13 cellular contexts compared by ENCODE assay signal in genomic region chr3:55524565-55525244, GRCh38. TPM values are rescaled to one million over a fixed set of nuclear protein-coding genes. Genes with fewer than 3 reads are reported as not detected.
DNase-seq lines count a peak whose midpoint lies in the region; ATAC-seq and TF ChIP-seq lines count a peak whose summit lies in the region.
"Had no signal": no experiment of that assay in that cellular context is flagged by ENCODE, and none has a peak within 500 bp of the region (broad histone marks: within the 10 kb centered on the region; RNA-seq: fewer than 3 reads in every experiment).

No MANE protein-coding gene starts in this region.

- H3K9me3 Mint-ChIP-seq in activated naive CD4-positive, alpha-beta T cell treated with anti-CD3 and anti-CD28 coated beads, Interleukin-2, amount 50 U/mL, for 72 hours: peaks cover 0 to 3% of the 10 kb centered on the region in 2 donors

- no peak overlapping the region for H3K4me3 ChIP-seq in choroid plexus epithelial cell (ENCODE audit: low read depth, low read length)
- H3K4me3 ChIP-seq: upper lobe of left lung had no signal

- no peak for ATAC-seq in activated naive CD4-positive, alpha-beta T cell treated with anti-CD3 and anti-CD28 coated beads, Interleukin-2, amount 50 U/mL, for 72 hours
- ATAC-seq: effector memory CD8-positive, alpha-beta T cell had no signal

- H3K36me3 Mint-ChIP-seq in activated naive CD4-positive, alpha-beta T cell treated with anti-CD3 and anti-CD28 coated beads, Interleukin-2, amount 50 U/mL, for 72 hours: no peaks in the 10 kb centered on the region

- no peak overlapping the region for H3K27ac Mint-ChIP-seq in activated naive CD4-positive, alpha-beta T cell treated with anti-CD3 and anti-CD28 coated beads, Interleukin-2, amount 50 U/mL, for 72 hours
- H3K27ac Mint-ChIP-seq: effector memory CD8-positive, alpha-beta T cell had no signal

- DNase-seq in Daoy (ENCODE audit: low read depth): peak; percentile 50
- peak; percentile 17 to 19 for DNase-seq in NCI-H446 (lab: John Stamatoyannopoulos, UW)
- DNase-seq in choroid plexus epithelial cell (ENCODE audit: low read depth): peak; percentile 74
- peak; percentile 23 for DNase-seq in middle frontal gyrus (ENCODE audit: extremely low spot score, low spot score)
- DNase-seq in NCI-H146 (lab: John Stamatoyannopoulos, UW): no peak
- no peak for DNase-seq in activated naive CD4-positive, alpha-beta T cell treated with anti-CD3 and anti-CD28 coated beads, Interleukin-2, amount 50 U/mL, for 72 hours (ENCODE audit: low spot score in 2 of 2)
- no peak for DNase-seq in NCI-H345 (lab: John Stamatoyannopoulos, UW)
- DNase-seq in amygdala (lab: John Stamatoyannopoulos, UW): no peak
- DNase-seq: activated CD8-positive, alpha-beta memory T cell treated with anti-CD3 and anti-CD28 coated beads for 24 hours; activated effector memory CD4-positive, alpha-beta T cell treated with anti-CD3 and anti-CD28 coated beads, Interleukin-2, amount 50 U/mL, for 16 hours; effector memory CD8-positive, alpha-beta T cell; stimulated activated CD4-positive, alpha-beta T cell treated with anti-CD3 and anti-CD28 coated beads, Interleukin-4, amount 100 ng/mL, for 4 hours; upper lobe of left lung had no signal

- no peak for TF ChIP-seq CTCF in choroid plexus epithelial cell (conservative IDR thresholded peaks at IDR 0.05; ENCODE audit: low read depth, low read length)

RNA-seq across cellular contexts. Expression of gene WNT5A, which starts 37.6 kb away (rescaled TPM):
- total RNA-seq in Daoy (2014; rRNA removed; shearing (Covaris generic)): 108 and 109 TPM in 2 replicates
- not detected for total RNA-seq in activated naive CD4-positive, alpha-beta T cell treated with anti-CD3 and anti-CD28 coated beads, Interleukin-2, amount 50 U/mL, for 72 hours

Comparison
In these comparisons a context has a peak if more than half of its experiments do, and no peak if none do; other contexts are left out.
1. DNase-seq: peak in Daoy (single experiment), NCI-H446 (2 of 2), choroid plexus epithelial cell (single experiment) and middle frontal gyrus (single experiment); none in NCI-H146 (single experiment), activated naive CD4-positive, alpha-beta T cell treated with anti-CD3 and anti-CD28 coated beads, Interleukin-2, amount 50 U/mL, for 72 hours (0 of 2), NCI-H345 (single experiment) and amygdala (0 of 56).
2. RNA of gene WNT5A, which starts 37.6 kb away (total RNA-seq): 108 to 109 TPM in Daoy; not detected in activated naive CD4-positive, alpha-beta T cell treated with anti-CD3 and anti-CD28 coated beads, Interleukin-2, amount 50 U/mL, for 72 hours; every median in the first group is over 100 times any median in the second.